14 cellular contexts compared by ENCODE assay signal in the genomic region with DNA sequence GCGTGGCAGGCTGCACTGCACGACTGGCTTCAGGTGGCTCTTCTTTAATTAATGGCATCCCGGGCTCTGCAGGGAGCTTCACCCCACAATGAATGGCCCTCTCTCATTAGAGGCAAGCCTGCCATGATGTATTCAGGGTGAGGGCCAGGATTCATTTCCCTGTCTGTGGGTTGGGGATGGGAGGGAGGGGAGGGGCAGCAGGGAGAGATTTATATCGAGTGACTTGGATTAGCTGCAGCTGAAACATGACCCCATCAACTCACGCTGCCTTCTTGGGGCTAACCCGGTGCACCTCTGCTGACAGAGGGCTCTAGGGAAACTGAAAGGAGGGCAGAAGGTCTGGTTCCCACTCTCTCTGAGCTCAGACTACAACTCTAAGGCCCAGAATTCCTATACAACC.
"Had no signal": no experiment of that assay in that cellular context is flagged by ENCODE, and none has a peak within 500 bp of the region (broad histone marks: within the 10 kb centered on the region; RNA-seq: fewer than 3 reads in every experiment).

No MANE protein-coding gene starts in this region.

- H3K27ac Mint-ChIP-seq: activated naive CD8-positive, alpha-beta T cell; type B pancreatic cell had no signal

- H3K9me3 Mint-ChIP-seq: nephron, type B pancreatic cell had no signal

- H3K27ac ChIP-seq: hepatocyte, suprapubic skin had no signal

- H3K4me3 ChIP-seq: hepatocyte, suprapubic skin had no signal

- H3K27me3 Mint-ChIP-seq: activated naive CD8-positive, alpha-beta T cell; type B pancreatic cell had no signal

- H3K27me3 ChIP-seq: hepatocyte, suprapubic skin had no signal

- H3K4me1 ChIP-seq: suprapubic skin had no signal

- H3K79me2 ChIP-seq: hepatocyte had no signal

- DNase-seq: activated CD4-positive, CD25-positive, alpha-beta regulatory T cell; activated effector memory CD4-positive, alpha-beta T cell treated with anti-CD3 and anti-CD28 coated beads, Interleukin-2, amount 50 U/mL, for 16 hours; cerebellar nuclear complex; dermis blood vessel endothelial cell; kidney; left ventricle myocardium superior; mesenchymal stem cell; stimulated activated CD4-positive, alpha-beta T cell treated with anti-CD3 and anti-CD28 coated beads, Interleukin-12 subunit alpha, Interleukin-12 subunit beta, amount 100 ng/mL, for 4 hours; stimulated activated naive CD8-positive, alpha-beta T cell treated with anti-CD3 and anti-CD28 coated beads, Interleukin-15, Interleukin-2, amounts not matched to agents 100 U/mL and 50 U/mL, for 24 hours had no signal

- ATAC-seq: left ventricle myocardium superior; stimulated activated naive CD8-positive, alpha-beta T cell treated with anti-CD3 and anti-CD28 coated beads, Interleukin-15, Interleukin-2, amounts not matched to agents 100 U/mL and 50 U/mL, for 24 hours had no signal

- H2AFZ ChIP-seq: hepatocyte had no signal

- H3K4me3 Mint-ChIP-seq: activated naive CD8-positive, alpha-beta T cell; nephron; type B pancreatic cell had no signal

- H3K4me2 ChIP-seq: hepatocyte had no signal
